7 cellular contexts compared by ENCODE assay signal in the genomic region with DNA sequence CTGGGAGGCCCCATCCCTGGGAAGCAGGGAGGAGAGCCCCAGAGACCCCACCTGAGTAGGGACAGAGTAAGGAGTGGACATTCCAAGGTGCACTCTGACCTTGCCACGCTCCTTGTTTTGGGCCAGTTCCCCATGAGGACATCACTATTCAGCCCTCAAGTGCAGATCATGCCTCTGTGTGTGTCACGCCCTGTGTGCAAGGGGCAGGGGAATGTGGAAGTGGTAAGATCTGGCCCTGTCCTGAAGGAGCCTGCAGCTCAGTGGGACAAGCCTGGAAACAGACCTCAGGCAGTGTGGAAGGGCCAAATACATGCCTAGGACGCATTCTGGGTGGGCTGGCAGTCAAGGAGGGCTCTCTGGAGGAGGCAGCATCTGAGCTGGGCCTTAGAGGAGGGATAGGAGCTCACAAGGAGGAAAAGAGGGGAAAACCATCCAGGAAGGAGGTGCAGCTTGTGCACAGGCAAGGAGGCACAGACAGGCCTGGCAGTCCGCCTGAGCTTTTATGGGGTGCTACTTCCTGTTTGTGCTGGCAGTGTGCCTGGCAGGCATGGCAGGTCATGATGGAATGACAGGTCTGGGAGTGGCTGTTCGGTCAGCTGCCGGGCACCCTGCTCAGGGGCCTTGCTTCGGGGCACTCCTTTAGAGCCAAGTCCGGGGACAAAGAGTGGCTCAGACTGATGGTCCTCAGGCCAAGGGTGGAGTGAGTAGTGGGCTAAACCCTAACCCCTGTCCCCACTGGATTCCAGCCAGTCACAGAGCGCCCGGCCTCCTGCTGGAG. TPM values are rescaled to one million over a fixed set of nuclear protein-coding genes. Genes with fewer than 3 reads are reported as not detected.
DNase-seq lines count a peak whose midpoint lies in the region; ATAC-seq and TF ChIP-seq lines count a peak whose summit lies in the region.

No MANE protein-coding gene starts in this region.

- H3K23ac ChIP-seq in H9 (ENCODE audit: insufficient read length, low read depth, low read length) = no peak overlapping the region

- no peak overlapping the region for H4K8ac ChIP-seq in H9 (replicated peaks; ENCODE audit: insufficient read length, low read depth, low read length)

- no peak overlapping the region for H3K56ac ChIP-seq in H9 (ENCODE audit: insufficient read length, low read depth, low read length)

- dilution Hi-C loops in mammary epithelial cell (cut with HindIII; ENCODE audit: low sequenced_read_pairs) = loop anchor here (5.0 kb wide), 3 partner anchors 49 to 284 kb away; partner anchors contain the start of gene RAMP1

- H3K4me1 ChIP-seq in H9 (ENCODE audit: insufficient read depth, low read length) = no peaks in the 10 kb centered on the region
- H3K4me1 ChIP-seq in mammary epithelial cell (ENCODE audit: insufficient read depth, low read length) = peaks cover 42% of the 10 kb centered on the region
- peaks cover 53 to 55% of the 10 kb centered on the region in 2 donors for H3K4me1 ChIP-seq in gastrocnemius medialis
- peaks cover 5% of the 10 kb centered on the region for H3K4me1 ChIP-seq in smooth muscle cell (ENCODE audit: low read depth)

- in situ Hi-C loops in mammary epithelial cell (cut with MboI; ENCODE audit: low sequenced_read_pairs in 2 of 2) (no loop called here), gastrocnemius medialis (cut with MboI; ENCODE audit: low sequenced_read_pairs in 4 of 4) (no loop called here)

- TF ChIP-seq CTCF in H9 (conservative IDR thresholded peaks at IDR 0.05) (no peak), mammary epithelial cell (conservative IDR thresholded peaks at IDR 0.05 in 1 of 2, IDR thresholded peaks at IDR 0.05 in 1 of 2; ENCODE audit: extremely low read depth in 1 of 2, insufficient read depth in 1 of 2, low read depth in 1 of 2, low read length in 2 of 2) (no peak), gastrocnemius medialis (IDR thresholded peaks at IDR 0.05 in 4 of 5, conservative IDR thresholded peaks at IDR 0.05 in 1 of 5) (no peak), GM10266 (IDR thresholded peaks at IDR 0.05; ENCODE audit: control insufficient read depth, insufficient read depth, low read depth, missing control alignments) (no peak), smooth muscle cell (IDR thresholded peaks at IDR 0.05; ENCODE audit: borderline replicate concordance, insufficient read depth, poor library complexity, severe bottlenecking) (no peak)

- CTCF ChIA-PET in mammary epithelial cell (lab: Charles Lee; ENCODE audit: low non-redundant PET) = no interaction called here

- no peak overlapping the region for H3K18ac ChIP-seq in H9 (ENCODE audit: insufficient read length, low read depth, low read length)

- no peak overlapping the region for H3T11ph ChIP-seq in H9 (ENCODE audit: low read length)

- H3K27ac ChIP-seq in H9 (ENCODE audit: insufficient read length, low read depth, low read length) (no peak overlapping the region), mammary epithelial cell (ENCODE audit: insufficient read depth, low read depth, low read length) (no peak overlapping the region), gastrocnemius medialis (peak overlapping the region; percentile 91 to 100 (median 98)), smooth muscle cell (ENCODE audit: low read depth) (no peak overlapping the region)

- H2AK5ac ChIP-seq in H9 (ENCODE audit: insufficient read length, low read length) = no peak overlapping the region

- H3K36me3 ChIP-seq in mammary epithelial cell (ENCODE audit: insufficient read depth, low read length) (no peaks in the 10 kb centered on the region), gastrocnemius medialis (peaks cover 0 to 29% of the 10 kb centered on the region in 2 donors), smooth muscle cell (ENCODE audit: low read depth) (no peaks in the 10 kb centered on the region)

- H3K36me3 Mint-ChIP-seq in H9 (ENCODE audit: insufficient read depth in 1 of 3, low read depth in 3 of 3) = no peaks in the 10 kb centered on the region

- no peak overlapping the region for H2BK15ac ChIP-seq in H9 (ENCODE audit: low read depth, low read length)

- H2BK5ac ChIP-seq in H9 (ENCODE audit: insufficient read length, low read length) = no peak overlapping the region

- no peak overlapping the region for H2BK120ac ChIP-seq in H9 (ENCODE audit: low read depth, low read length, poor library complexity, severe bottlenecking)

- no peak overlapping the region for H2BK12ac ChIP-seq in H9 (ENCODE audit: insufficient read length, low read depth, low read length)

- H3F3A ChIP-seq in smooth muscle cell (ENCODE audit: low read depth) = no peaks in the 10 kb centered on the region

- ATAC-seq in gastrocnemius medialis = peak; percentile 10 to 11

- H2AFZ ChIP-seq in H9 (ENCODE audit: low read length) = no peak overlapping the region
- peak overlapping the region; percentile 32 for H2AFZ ChIP-seq in mammary epithelial cell (ENCODE audit: low read depth, low read length)
- no peak overlapping the region for H2AFZ ChIP-seq in smooth muscle cell (ENCODE audit: low read depth)

- H3K27me3 ChIP-seq in H9 (ENCODE audit: insufficient read depth, low read length) = no peaks in the 10 kb centered on the region
- no peaks in the 10 kb centered on the region for H3K27me3 ChIP-seq in mammary epithelial cell (ENCODE audit: insufficient read depth, low read length)
- no peaks in the 10 kb centered on the region for H3K27me3 ChIP-seq in gastrocnemius medialis
- no peaks in the 10 kb centered on the region for H3K27me3 ChIP-seq in smooth muscle cell (ENCODE audit: low read depth)

- no peak overlapping the region for H3K4me3 Mint-ChIP-seq in H9

- TF ChIP-seq POLR2A in gastrocnemius medialis (IDR thresholded peaks at IDR 0.05) = peak; percentile 72 to 79

- no peaks in the 10 kb centered on the region for H3K9me3 Mint-ChIP-seq in H9

- no peak overlapping the region for H3K14ac ChIP-seq in H9 (ENCODE audit: insufficient read depth, low read length)

- H3K27me3 Mint-ChIP-seq in H9 (ENCODE audit: low read depth) = no peaks in the 10 kb centered on the region; the same call in 1 of the 2 replicates

- no peaks in the 10 kb centered on the region for H3K79me1 ChIP-seq in H9 (ENCODE audit: insufficient read depth, low read depth, low read length, poor library complexity, severe bottlenecking)

- peak overlapping the region; percentile 35 to 93 (median 89); a peak in 4 of 7 replicates for H3K27ac Mint-ChIP-seq in H9

- no peaks in the 10 kb centered on the region for H3K23me2 ChIP-seq in H9 (ENCODE audit: insufficient read length, low read depth, low read length, poor library complexity, severe bottlenecking)

- BruUV-seq in mammary epithelial cell (replicated peaks; lab: Mats Ljungman, UMichigan) = no TSS peak

- H3K9me3 ChIP-seq in H9 (ENCODE audit: control insufficient read depth, low read depth, low read length) (no peaks in the 10 kb centered on the region), mammary epithelial cell (replicated peaks; ENCODE audit: insufficient read depth, low read length) (no peaks in the 10 kb centered on the region), gastrocnemius medialis (no peaks in the 10 kb centered on the region), smooth muscle cell (replicated peaks; ENCODE audit: low read depth) (no peaks in the 10 kb centered on the region)

- no CpG with 5 or more reads among the region's 10 CpGs for WGBS in H9 (ENCODE audit: extremely low coverage, insufficient read length, low lambda C conversion rate)
- WGBS in mammary epithelial cell (ENCODE audit: low coverage, missing lambda C conversion rate) = 58% methylated on average over 9 of the region's 10 CpGs
- 86% methylated on average over 10 of the region's 10 CpGs for WGBS in smooth muscle cell (ENCODE audit: low lambda C conversion rate)

- no peak overlapping the region for H2BK20ac ChIP-seq in H9 (ENCODE audit: low read depth, low read length, poor library complexity, severe bottlenecking)

- H3K9ac ChIP-seq in H9 (ENCODE audit: extremely low read depth, insufficient read length, low read length) (no peak overlapping the region), mammary epithelial cell (ENCODE audit: insufficient read depth, low read length) (no peak overlapping the region), smooth muscle cell (ENCODE audit: low read depth) (no peak overlapping the region)

- H3K79me2 ChIP-seq in H9 (ENCODE audit: insufficient read depth, low read length) (no peaks in the 10 kb centered on the region), mammary epithelial cell (ENCODE audit: insufficient read depth, low read length) (no peaks in the 10 kb centered on the region), smooth muscle cell (ENCODE audit: low read depth) (no peaks in the 10 kb centered on the region)

- H4K20me1 ChIP-seq in H9 (ENCODE audit: control insufficient read depth, insufficient read depth, insufficient read length) = peaks cover 2% of the 10 kb centered on the region
- no peaks in the 10 kb centered on the region for H4K20me1 ChIP-seq in mammary epithelial cell (ENCODE audit: insufficient read depth, low read length)
- H4K20me1 ChIP-seq in smooth muscle cell (ENCODE audit: low read depth) = no peaks in the 10 kb centered on the region

- H4K5ac ChIP-seq in H9 (ENCODE audit: insufficient read length, low read depth, low read length) = no peak overlapping the region

- no peaks in the 10 kb centered on the region for H3K4me1 Mint-ChIP-seq in H9

- H3K4me2 ChIP-seq in H9 (ENCODE audit: insufficient read depth, insufficient read length, low read length) = no peak overlapping the region
- peak overlapping the region; percentile 51 for H3K4me2 ChIP-seq in mammary epithelial cell (ENCODE audit: insufficient read depth, low read depth, low read length)
- no peak overlapping the region for H3K4me2 ChIP-seq in smooth muscle cell

- H4K91ac ChIP-seq in H9 (ENCODE audit: insufficient read length, low read depth, low read length) = no peak overlapping the region

- no peak overlapping the region for H3K4me3 ChIP-seq in mammary epithelial cell (replicated peaks in 1 of 3; ENCODE audit: insufficient read depth in 1 of 3, low read depth in 2 of 3, low read length in 3 of 3)
- peak overlapping the region; percentile 39 to 89 (median 68) for H3K4me3 ChIP-seq in gastrocnemius medialis
- no peak overlapping the region for H3K4me3 ChIP-seq in smooth muscle cell

- no peak overlapping the region for H3K4ac ChIP-seq in H9 (ENCODE audit: low read depth, low read length)

- intact Hi-C loops in mammary epithelial cell (cut with micrococcal nuclease) (loop anchor here (1.0 kb wide), 1 partner anchor 283 kb away; no protein-coding TSS in a partner anchor), gastrocnemius medialis (cut with DNase I; ENCODE audit: low total_unique reads) (loop anchor here (2.0 kb wide), 1 partner anchor 147 kb away; the partner anchor contains the start of gene PER2)

- DNase-seq in H9 = no peak
- DNase-seq in NCI-H510A (lab: John Stamatoyannopoulos, UW) = peak; percentile 30
- peak; percentile 73 for DNase-seq in mammary epithelial cell
- peak; percentile 77 to 95 for DNase-seq in gastrocnemius medialis
- DNase-seq in activated CD4-positive, CD25-positive, alpha-beta regulatory T cell (lab: John Stamatoyannopoulos, UW) = no peak
- no peak for DNase-seq in GM10266 (ENCODE audit: extremely low spot score)
- DNase-seq in smooth muscle cell (lab: John Stamatoyannopoulos, UW; ENCODE audit: unreplicated experiment) = no peak

RNA-seq across cellular contexts. Expression of gene KLHL30, which starts 3.3 kb away (rescaled TPM):
- total RNA-seq in H9 (2021) (not detected in 2 replicates), mammary epithelial cell (under 1 TPM; 0.24 to 0.83 TPM), gastrocnemius medialis (100 to 1,000 TPM in 3 of 4 donors, 10 to 100 TPM in 1; 37.9 to 224 (median 142) TPM), smooth muscle cell (0.31 and 0.36 TPM in 2 replicates)
- polyA plus RNA-seq in mammary epithelial cell (0.01 TPM), smooth muscle cell (0.17 TPM in 1 of 2 replicates, not detected in the other)
- polyA minus RNA-seq in mammary epithelial cell = not detected

RNA-seq across cellular contexts. Expression of gene ERFE, which starts 17.0 kb away (rescaled TPM):
- total RNA-seq in H9 (2021) (2.0 and 2.1 TPM in 2 replicates), mammary epithelial cell (1 to 10 TPM; 1.0 to 3.2 TPM), gastrocnemius medialis (1 to 10 TPM in 2 of 4 donors, under 1 TPM in 2; 0.46 to 3.3 (median 1.3) TPM), smooth muscle cell (0.13 TPM in 1 of 2 replicates, not detected in the other)
- polyA plus RNA-seq in mammary epithelial cell (0.60 TPM), smooth muscle cell (0.86 and 2.4 TPM in 2 replicates)
- 10.0 TPM for polyA minus RNA-seq in mammary epithelial cell

RNA-seq across cellular contexts. Expression of gene ESPNL, which starts 41.6 kb away (rescaled TPM):
- total RNA-seq in H9 (2021) = 0.17 and 0.37 TPM in 2 replicates
- under 1 TPM in 1 of 2 donors, not detected in 1; under 0.01 TPM for total RNA-seq in mammary epithelial cell
- polyA plus RNA-seq in mammary epithelial cell = not detected
- not detected for polyA minus RNA-seq in mammary epithelial cell
- total RNA-seq in gastrocnemius medialis = under 1 TPM in 1 of 4 donors, not detected in 3; 0.11 TPM
- 0.04 and 0.31 TPM in 2 replicates for total RNA-seq in smooth muscle cell
- polyA plus RNA-seq in smooth muscle cell = 0.71 TPM in 1 of 2 replicates, not detected in the other

Comparison
In these comparisons a context has a peak if more than half of its experiments do, and no peak if none do; other contexts are left out.
1. DNase-seq: peak in NCI-H510A (single experiment), mammary epithelial cell (single experiment) and gastrocnemius medialis (2 of 2); none in H9 (single experiment), activated CD4-positive, CD25-positive, alpha-beta regulatory T cell (0 of 4), GM10266 (single experiment) and smooth muscle cell (single experiment).
2. H3K27ac ChIP-seq: peak in gastrocnemius medialis (4 of 4); none in H9 (single experiment), mammary epithelial cell (single experiment) and smooth muscle cell (single experiment).
3. H3K4me3 ChIP-seq: peak in gastrocnemius medialis (4 of 4); none in mammary epithelial cell (0 of 3) and smooth muscle cell (single experiment).
4. RNA of gene KLHL30, which starts 3.3 kb away (total RNA-seq): 37.9 to 224 TPM in gastrocnemius medialis; 0.24 to 0.83 TPM in mammary epithelial cell, 0.31 to 0.36 TPM in smooth muscle cell and not detected in H9; every median in the first group is over 10 times any median in the second.